ENCODE assay signal across 1 cellular context in genomic region chr12:109573029-109573913, GRCh38.
TF ChIP-seq lines count a peak whose summit lies in the region.

MMAB (minus strand) TSS chr12:109573504; CDS start chr12:109573480, 24 bp downstream.
MVK (plus strand) TSS chr12:109573794; CDS start chr12:109574823, 1,029 bp downstream.

TF ChIP-seq in GM23338, 12 proteins besides CTCF, POLR2A, EP300 and RAD21 (continued from another document):
- TF ChIP-seq ZNF462 (CRISPR knock-in tag; IDR thresholded peaks at IDR 0.05), result no peak
- TF ChIP-seq NANOG (IDR thresholded peaks at IDR 0.05; ENCODE audit: borderline replicate concordance), result no peak
- TF ChIP-seq ZNF114 (CRISPR knock-in tag; IDR thresholded peaks at IDR 0.05), result 0 out of 2 replicates have a peak, but pooled peaks have one; percentile 20
- no peak for TF ChIP-seq JUNB (IDR thresholded peaks at IDR 0.05; ENCODE audit: unreplicated experiment)
